In genomic region chr7:50349963-50350944, GRCh38 we compare ENCODE assay signal across 9 cellular contexts. TPM values are rescaled to one million over a fixed set of nuclear protein-coding genes. Genes with fewer than 3 reads are reported as not detected.
A peak's percentile ranks its signal among the peaks of the same experiment; 100 is the strongest.
DNase-seq lines count a peak whose midpoint lies in the region; ATAC-seq and TF ChIP-seq lines count a peak whose summit lies in the region.
"Had no signal": no experiment of that assay in that cellular context is flagged by ENCODE, and none has a peak within 500 bp of the region (broad histone marks: within the 10 kb centered on the region; RNA-seq: fewer than 3 reads in every experiment).

No MANE protein-coding gene starts in this region.

- in situ Hi-C loops in GM13977 (cut with MboI; ENCODE audit: low pct_unique_long_range_greater_than_20kb, low sequenced_read_pairs, unreplicated experiment): loop anchor here (25.0 kb wide), 1 partner anchor 213 kb away; no protein-coding TSS in a partner anchor

- TF ChIP-seq CTCF in GM13977 (IDR thresholded peaks at IDR 0.05; ENCODE audit: extremely low read depth, insufficient read depth, missing control alignments): no peak

- peaks cover 80% of the 10 kb centered on the region for H3K4me1 Mint-ChIP-seq in T-helper 17 cell
- peaks cover 82% of the 10 kb centered on the region for H3K4me1 Mint-ChIP-seq in dendritic cell treated with granulocyte-macrophage colony-stimulating factor and Interleukin-4, amounts not matched to agents 40 ng/mL and 50 ng/mL, for 4 days (ENCODE audit: low read depth)

- intact Hi-C loops in dendritic cell treated with granulocyte-macrophage colony-stimulating factor and Interleukin-4, amounts not matched to agents 40 ng/mL and 50 ng/mL, for 4 days (cut with micrococcal nuclease): no loop called here

- H3K9me3 ChIP-seq in T-helper 17 cell (ENCODE audit: control insufficient read depth, low read length, poor library complexity, severe bottlenecking): no peaks in the 10 kb centered on the region

- H3K4me3 Mint-ChIP-seq in T-helper 17 cell: peak overlapping the region; percentile 82
- no peak overlapping the region for H3K4me3 Mint-ChIP-seq in dendritic cell treated with granulocyte-macrophage colony-stimulating factor and Interleukin-4, amounts not matched to agents 40 ng/mL and 50 ng/mL, for 4 days

- no peak overlapping the region for H3K27ac Mint-ChIP-seq in T-helper 17 cell
- peak overlapping the region; percentile 52 for H3K27ac Mint-ChIP-seq in dendritic cell treated with granulocyte-macrophage colony-stimulating factor and Interleukin-4, amounts not matched to agents 40 ng/mL and 50 ng/mL, for 4 days

- no peaks in the 10 kb centered on the region for H3K27me3 Mint-ChIP-seq in T-helper 17 cell
- H3K27me3 Mint-ChIP-seq in dendritic cell treated with granulocyte-macrophage colony-stimulating factor and Interleukin-4, amounts not matched to agents 40 ng/mL and 50 ng/mL, for 4 days: no peaks in the 10 kb centered on the region

- no peaks in the 10 kb centered on the region for H3K9me3 Mint-ChIP-seq in dendritic cell treated with granulocyte-macrophage colony-stimulating factor and Interleukin-4, amounts not matched to agents 40 ng/mL and 50 ng/mL, for 4 days

- ATAC-seq in HG02642 (IDR thresholded peaks at IDR 0.05; ENCODE audit: poor library complexity, unreplicated experiment): peak; percentile 86
- ATAC-seq in T-helper 17 cell: peak; percentile 46

- DNase-seq in GM13977 (ENCODE audit: low spot score) (peak; percentile 68), T-helper 17 cell (peak in 2 of 3 donors; percentile 47 to 49), DMS153 (lab: John Stamatoyannopoulos, UW) (no peak), NCI-H2196 (lab: John Stamatoyannopoulos, UW; ENCODE audit: unreplicated experiment) (no peak), AG08395 (ENCODE audit: low spot score) (no peak), cerebellum (ENCODE audit: low spot score) (no peak)

- peaks cover 13% of the 10 kb centered on the region for H3K36me3 Mint-ChIP-seq in T-helper 17 cell (ENCODE audit: low read depth)
- peaks cover 96% of the 10 kb centered on the region for H3K36me3 Mint-ChIP-seq in dendritic cell treated with granulocyte-macrophage colony-stimulating factor and Interleukin-4, amounts not matched to agents 40 ng/mL and 50 ng/mL, for 4 days (ENCODE audit: low read depth)

RNA-seq across cellular contexts. Expression of gene IKZF1, which starts 45.7 kb away (rescaled TPM):
- total RNA-seq in T-helper 17 cell (100 to 1,000 TPM; 301 to 323 TPM), cerebellum (2.4 TPM)
- total RNA-seq: renal cortical epithelial cell had no signal

Comparison
In these comparisons a context has a peak if more than half of its experiments do, and no peak if none do; other contexts are left out.
1. DNase-seq: peak in GM13977 (single experiment) and T-helper 17 cell (2 of 3); none in DMS153 (single experiment), NCI-H2196 (single experiment), AG08395 (single experiment) and cerebellum (single experiment).
2. RNA of gene IKZF1, which starts 45.7 kb away (total RNA-seq): 301 to 323 TPM in T-helper 17 cell; 2.4 TPM in cerebellum (single experiment); every median in the first group is over 10 times any median in the second.